In the genomic region with DNA sequence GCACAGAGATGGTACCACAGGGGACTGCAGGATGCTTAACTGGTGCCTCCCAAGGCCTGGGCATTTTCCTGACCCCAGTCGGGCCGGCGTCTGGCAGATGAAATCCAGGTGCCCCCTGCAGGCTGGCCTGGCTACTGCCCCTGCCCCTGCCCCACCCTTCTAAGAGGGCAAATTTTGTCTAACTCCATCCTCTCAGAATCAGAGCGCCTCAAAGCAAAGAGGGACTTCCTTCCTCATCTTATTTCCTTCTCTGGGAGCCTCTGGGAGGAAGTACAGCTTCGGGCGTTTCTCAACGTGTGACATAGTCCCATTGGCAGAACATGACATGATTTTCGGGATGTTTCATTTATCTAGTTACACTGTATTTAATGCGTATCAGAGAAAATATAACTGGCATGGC, we compare ENCODE assay signal across 8 cellular contexts. TPM values are rescaled to one million over a fixed set of nuclear protein-coding genes. Genes with fewer than 3 reads are reported as not detected.
A peak's percentile ranks its signal among the peaks of the same experiment; 100 is the strongest.
DNase-seq lines count a peak whose midpoint lies in the region; ATAC-seq, FAIRE-seq and TF ChIP-seq lines count a peak whose summit lies in the region.

No MANE protein-coding gene starts in this region.

- peaks cover 54% of the 10 kb centered on the region for H4K20me1 ChIP-seq in BLaER1

- peaks cover 24 to 33% (median 27%) of the 10 kb centered on the region in 3 donors for H3K4me1 Mint-ChIP-seq in IgD-negative memory B cell

- peaks cover 46% of the 10 kb centered on the region for H3K79me2 ChIP-seq in parathyroid adenoma

- H3K36me3 Mint-ChIP-seq in IgD-negative memory B cell = peaks cover 1% of the 10 kb centered on the region

- peak; percentile 48 for TF ChIP-seq CTCF in parathyroid adenoma (IDR thresholded peaks at IDR 0.05)

- H3K4me1 ChIP-seq in BLaER1 (peaks cover 67% of the 10 kb centered on the region), esophagus (ENCODE audit: control insufficient read depth in 2 of 2, insufficient read depth in 2 of 2, low read length in 1 of 2) (peaks cover 10 to 24% of the 10 kb centered on the region in 2 donors), parathyroid adenoma (peaks cover 36% of the 10 kb centered on the region)

- no peaks in the 10 kb centered on the region for H3K9me3 Mint-ChIP-seq in IgD-negative memory B cell

- H3K9ac ChIP-seq in BLaER1 (0 out of 2 replicates have a peak overlapping the region, but pooled peaks have one; percentile 8), parathyroid adenoma (no peak overlapping the region)

- H3K36me3 ChIP-seq in BLaER1 (peaks cover 4% of the 10 kb centered on the region), esophagus (ENCODE audit: control insufficient read depth in 2 of 2, insufficient read depth in 2 of 2, low read length in 1 of 2) (no peaks in the 10 kb centered on the region), parathyroid adenoma (ENCODE audit: control insufficient read depth, insufficient read depth, low read length) (no peaks in the 10 kb centered on the region)

- H3K27me3 Mint-ChIP-seq in IgD-negative memory B cell = no peaks in the 10 kb centered on the region

- no peak for FAIRE-seq in urothelium cell line (lab: Jason Lieb, UNC)

- H3K27me3 ChIP-seq in BLaER1 (no peaks in the 10 kb centered on the region), esophagus (ENCODE audit: control insufficient read depth in 1 of 2, insufficient read depth in 2 of 2, low read length in 2 of 2) (no peaks in the 10 kb centered on the region), parathyroid adenoma (ENCODE audit: control insufficient read depth, insufficient read depth, low read length) (no peaks in the 10 kb centered on the region)

- ATAC-seq in HG03159 (IDR thresholded peaks at IDR 0.05; ENCODE audit: unreplicated experiment) (no peak), GM18868 (IDR thresholded peaks at IDR 0.05; ENCODE audit: unreplicated experiment) (no peak)

- no peak overlapping the region for H2AFZ ChIP-seq in parathyroid adenoma

- 38 to 41% methylated on average over 9 of the region's 9 CpGs for WGBS in esophagus, 2 donors

- H3K4me3 Mint-ChIP-seq in IgD-negative memory B cell = peak overlapping the region in 2 of 4 donors; percentile 60 to 65

- no peak overlapping the region for H3K4me3 ChIP-seq in BLaER1
- no peak overlapping the region for H3K4me3 ChIP-seq in esophagus (ENCODE audit: low read depth in 1 of 2, low read length in 2 of 2)
- H3K4me3 ChIP-seq in parathyroid adenoma (ENCODE audit: low read depth, low read length) = no peak overlapping the region

- peak; percentile 37 to 42 for DNase-seq in activated CD4-positive, alpha-beta T cell treated with anti-CD3 and anti-CD28 coated beads, Interleukin-2, amount 50 U/mL, for 4 hours
- DNase-seq in urothelium cell line (ENCODE audit: low spot score) = no peak

- H3K27ac ChIP-seq in BLaER1 (no peak overlapping the region), esophagus (ENCODE audit: low read depth in 2 of 2, low read length in 1 of 2) (peak overlapping the region; percentile 13 to 35), parathyroid adenoma (peak overlapping the region; percentile 1)

- peak overlapping the region; percentile 23 to 67 (median 54) for H3K27ac Mint-ChIP-seq in IgD-negative memory B cell

- H3K9me3 ChIP-seq in BLaER1 = no peaks in the 10 kb centered on the region
- H3K9me3 ChIP-seq in esophagus (ENCODE audit: control insufficient read depth in 2 of 2, insufficient read depth in 1 of 2, low read depth in 1 of 2, low read length in 1 of 2) = no peaks in the 10 kb centered on the region
- H3K9me3 ChIP-seq in parathyroid adenoma (ENCODE audit: control insufficient read depth, low read length) = no peaks in the 10 kb centered on the region

- H3K4me2 ChIP-seq in BLaER1 (peak overlapping the region; percentile 99), parathyroid adenoma (ENCODE audit: low read length) (no peak overlapping the region)

RNA-seq across cellular contexts. Expression of gene PRKACA, which starts 2.7 kb away (rescaled TPM):
- polyA plus RNA-seq in IgD-negative memory B cell (1.4 TPM), esophagus (10 to 100 TPM; 31.2 to 32.2 TPM)

RNA-seq across cellular contexts. Expression of gene ASF1B, which starts 21.5 kb away (rescaled TPM):
- polyA plus RNA-seq in IgD-negative memory B cell = 1.9 TPM
- polyA plus RNA-seq in esophagus = 10 to 100 TPM in 1 of 2 donors, 1 to 10 TPM in 1; 9.1 to 14.6 TPM

RNA-seq across cellular contexts. Expression of gene SAMD1, which starts 24.3 kb away (rescaled TPM):
- polyA plus RNA-seq in IgD-negative memory B cell (2.8 TPM), esophagus (10 to 100 TPM; 27.6 to 28.4 TPM)

RNA-seq across cellular contexts. Expression of gene C19orf67, which starts 29.3 kb away (rescaled TPM):
- polyA plus RNA-seq in IgD-negative memory B cell = not detected
- not detected for polyA plus RNA-seq in esophagus

RNA-seq across cellular contexts. Expression of gene MISP3, which starts 42.3 kb away (rescaled TPM):
- polyA plus RNA-seq in IgD-negative memory B cell = 0.16 TPM
- 1 to 10 TPM; 3.1 to 7.1 TPM for polyA plus RNA-seq in esophagus

Comparison
In these comparisons a context has a peak if more than half of its experiments do, and no peak if none do; other contexts are left out.
1. RNA of gene PRKACA, which starts 2.7 kb away (polyA plus RNA-seq): 31.2 to 32.2 TPM in esophagus; 1.4 TPM in IgD-negative memory B cell (single experiment); every median in the first group is over 10 times any median in the second.